ENCODE assay signal across 8 cellular contexts in genomic region chr1:110524311-110525249, GRCh38. TPM values are rescaled to one million over a fixed set of nuclear protein-coding genes. Genes with fewer than 3 reads are reported as not detected.
DNase-seq lines count a peak whose midpoint lies in the region; ATAC-seq and TF ChIP-seq lines count a peak whose summit lies in the region.

No MANE protein-coding gene starts in this region.

- H3K4me3 ChIP-seq in IMR-90 (ENCODE audit: insufficient read depth, low read depth, low read length) (no peak overlapping the region), PC-9 (no peak overlapping the region)

- H3K14ac ChIP-seq in IMR-90 (replicated peaks; ENCODE audit: low read depth, low read length) = no peak overlapping the region

- no peaks in the 10 kb centered on the region for H3K36me3 ChIP-seq in IMR-90 (ENCODE audit: control insufficient read depth, insufficient read depth, low read length)
- no peaks in the 10 kb centered on the region for H3K36me3 ChIP-seq in PC-9 (ENCODE audit: low read depth)

- TF ChIP-seq CTCF in IMR-90 (conservative IDR thresholded peaks at IDR 0.05; ENCODE audit: low read depth, low read length) (peak; percentile 56), PC-9 (conservative IDR thresholded peaks at IDR 0.05) (peak; percentile 91)

- BruUV-seq in IMR-90 (replicated peaks; lab: Mats Ljungman, UMichigan) (no TSS peak), PC-9 (replicated peaks; lab: Mats Ljungman, UMichigan) (no TSS peak)

- H2BK15ac ChIP-seq in IMR-90 (ENCODE audit: low read depth, low read length) = no peak overlapping the region

- H3K9me1 ChIP-seq in IMR-90 (ENCODE audit: insufficient read depth, low read length) = no peaks in the 10 kb centered on the region

- H4K20me1 ChIP-seq in IMR-90 (ENCODE audit: insufficient read depth, low read length) = no peaks in the 10 kb centered on the region
- H4K20me1 ChIP-seq in PC-9 (ENCODE audit: insufficient read depth) = no peaks in the 10 kb centered on the region

- H4K91ac ChIP-seq in IMR-90 (ENCODE audit: insufficient read depth, low read depth, low read length) = no peak overlapping the region

- H3K56ac ChIP-seq in IMR-90 (ENCODE audit: extremely low read depth, insufficient read depth, low read length) = no peak overlapping the region

- H3K9me3 ChIP-seq in IMR-90 (ENCODE audit: control insufficient read depth, insufficient read depth, low read length) (no peaks in the 10 kb centered on the region), PC-9 (ENCODE audit: insufficient read depth, low read depth) (no peaks in the 10 kb centered on the region)

- H4K5ac ChIP-seq in IMR-90 (ENCODE audit: low read depth, low read length) = no peak overlapping the region

- POLR2A ChIA-PET in IMR-90 (lab: Charles Lee; ENCODE audit: unreplicated experiment) (no interaction called here), PC-9 (lab: Charles Lee; ENCODE audit: unreplicated experiment) (interaction anchor here (0.7 kb wide), 1 partner anchor 305 kb away, joined by 10 read pairs; no protein-coding TSS in a partner anchor)

- H3K27ac ChIP-seq in IMR-90 (ENCODE audit: insufficient read depth, low read length) (no peak overlapping the region), PC-9 (no peak overlapping the region)

- DNase-seq in COLO829 (ENCODE audit: low spot score) (peak; percentile 55), IMR-90 (peak; percentile 30), PC-9 (peak in 1 of 2 experiments; percentile 27), globus pallidus (ENCODE audit: low spot score) (peak; percentile 55), renal cortical epithelial cell (ENCODE audit: low read depth) (peak; percentile 9), cortex of kidney (lab: John Stamatoyannopoulos, UW) (no peak)
- DNase-seq in activated T-helper 9 cell treated with anti-CD3 and anti-CD28 coated beads, Interleukin-2, amount 50 U/mL, for 16 hours (ENCODE audit: low read depth) = peak; percentile 20

- CTCF ChIA-PET in IMR-90 (lab: Yijun Ruan, JAX) (no interaction called here), PC-9 (lab: Charles Lee) (interaction anchor here (0.6 to 0.7 kb wide), 2 partner anchors 880 to 982 kb away, joined by 3 to 10 read pairs; no protein-coding TSS in a partner anchor)

- H3K18ac ChIP-seq in IMR-90 (ENCODE audit: low read depth, low read length) = no peak overlapping the region

- H2AK5ac ChIP-seq in IMR-90 (ENCODE audit: low read depth, low read length) = no peak overlapping the region

- no peaks in the 10 kb centered on the region for H3F3A ChIP-seq in PC-9 (ENCODE audit: insufficient read depth, low read depth)

- H2AFZ ChIP-seq in IMR-90 (replicated peaks; ENCODE audit: low read length, poor library complexity) = no peak overlapping the region
- H2AFZ ChIP-seq in PC-9 = no peak overlapping the region

- H3K4me2 ChIP-seq in IMR-90 (ENCODE audit: low read depth, low read length) = no peak overlapping the region; the same call in 1 of the 2 replicates
- H3K4me2 ChIP-seq in PC-9 = 0 out of 2 replicates have a peak overlapping the region, but pooled peaks have one; percentile 14

- H3K27me3 ChIP-seq in IMR-90 (ENCODE audit: control insufficient read depth, insufficient read depth, low read length) = peaks cover 42% of the 10 kb centered on the region
- peaks cover 96% of the 10 kb centered on the region for H3K27me3 ChIP-seq in PC-9 (ENCODE audit: insufficient read depth, low read depth)

- no peak overlapping the region for H2BK120ac ChIP-seq in IMR-90 (ENCODE audit: low read depth, low read length)

- no peaks in the 10 kb centered on the region for H3K79me1 ChIP-seq in IMR-90 (ENCODE audit: low read depth in 1 of 2, low read length in 2 of 2)

- no peak overlapping the region for H2AK9ac ChIP-seq in IMR-90 (replicated peaks; ENCODE audit: low read depth, low read length, poor library complexity)

- TF ChIP-seq RAD21 in IMR-90 (IDR thresholded peaks at IDR 0.05; ENCODE audit: low read length) = peak; percentile 62

- H3K4me1 ChIP-seq in IMR-90 (ENCODE audit: control insufficient read depth, insufficient read depth, low read length) (no peaks in the 10 kb centered on the region), PC-9 (replicated peaks; ENCODE audit: insufficient read depth) (0 out of 2 replicates have a peak, but pooled peaks cover 8% of the 10 kb centered on the region)

- no peak overlapping the region for H2BK5ac ChIP-seq in IMR-90 (ENCODE audit: low read depth, low read length, poor library complexity, severe bottlenecking)

- in situ Hi-C loops in IMR-90 (cut with MboI; ENCODE audit: low sequenced_read_pairs) = loop anchor here (10.0 kb wide), 1 partner anchor 250 kb away; no protein-coding TSS in a partner anchor

- TF ChIP-seq POLR2A in IMR-90 (IDR thresholded peaks at IDR 0.05; ENCODE audit: low read depth, low read length) = no peak

- no peaks in the 10 kb centered on the region for H3K79me2 ChIP-seq in PC-9 (ENCODE audit: low read depth)

- no peak overlapping the region for H4K8ac ChIP-seq in IMR-90 (ENCODE audit: low read depth in 2 of 2, low read length in 2 of 2)

- dilution Hi-C loops in IMR-90 (cut with HindIII; ENCODE audit: low sequenced_read_pairs, unreplicated experiment) = no loop called here

- intact Hi-C loops in IMR-90 (cut with micrococcal nuclease) (loop anchor here (1.0 to 2.0 kb wide), 3 partner anchors 91 to 258 kb away; no protein-coding TSS in a partner anchor), PC-9 (cut with micrococcal nuclease; ENCODE audit: unreplicated experiment) (loop anchor here (1.0 to 5.0 kb wide), 3 partner anchors 91 to 259 kb away; no protein-coding TSS in a partner anchor)

- H3K9me2 ChIP-seq in PC-9 (ENCODE audit: insufficient read depth) = no peaks in the 10 kb centered on the region

- no peak overlapping the region for H3K9ac ChIP-seq in IMR-90 (ENCODE audit: low read depth, low read length)

- H3K23ac ChIP-seq in IMR-90 (ENCODE audit: low read depth, low read length) = no peak overlapping the region

- H2BK20ac ChIP-seq in IMR-90 (ENCODE audit: low read depth, low read length) = no peak overlapping the region

- ATAC-seq in IMR-90 (ENCODE audit: low read depth) (peak; percentile 65), GM21576 (IDR thresholded peaks at IDR 0.05; ENCODE audit: unreplicated experiment) (no peak)

- no peak overlapping the region for H3K4ac ChIP-seq in IMR-90 (ENCODE audit: low read depth, low read length)

- WGBS in IMR-90 (ENCODE audit: extremely low coverage in 2 of 2, insufficient read length in 1 of 2), 2 experiments = 24% methylated on average over 9 of the region's 20 CpGs; no CpG with 5 or more reads in 1 of the 2 experiments

TF ChIP-seq in IMR-90, 13 proteins besides CTCF, POLR2A, EP300 and RAD21:
- TF ChIP-seq RFX5 (IDR thresholded peaks at IDR 0.05; ENCODE audit: low read depth, low read length) (no peak), SMC3 (IDR thresholded peaks at IDR 0.05; ENCODE audit: low read depth, low read length) (peak; percentile 40; the same call in 1 of the 2 replicates)

RNA-seq across cellular contexts. Expression of gene KCNA10, which starts 5.6 kb away (rescaled TPM):
- not detected in 2 replicates for total RNA-seq in IMR-90 (2012; rRNA removed)
- not detected in 2 replicates for polyA plus RNA-seq in IMR-90 (2012; rRNA removed)
- polyA plus RNA-seq in IMR-90 (2012; cell fraction: cytosol; rRNA removed) = not detected in 2 replicates
- not detected in 2 replicates for polyA plus RNA-seq in IMR-90 (2012; cell fraction: nucleus; rRNA removed; ENCODE audit: low replicate concordance)
- not detected in 2 replicates for total RNA-seq in PC-9 (2021)
- not detected in 2 replicates for total RNA-seq in renal cortical epithelial cell
